In the genomic region with DNA sequence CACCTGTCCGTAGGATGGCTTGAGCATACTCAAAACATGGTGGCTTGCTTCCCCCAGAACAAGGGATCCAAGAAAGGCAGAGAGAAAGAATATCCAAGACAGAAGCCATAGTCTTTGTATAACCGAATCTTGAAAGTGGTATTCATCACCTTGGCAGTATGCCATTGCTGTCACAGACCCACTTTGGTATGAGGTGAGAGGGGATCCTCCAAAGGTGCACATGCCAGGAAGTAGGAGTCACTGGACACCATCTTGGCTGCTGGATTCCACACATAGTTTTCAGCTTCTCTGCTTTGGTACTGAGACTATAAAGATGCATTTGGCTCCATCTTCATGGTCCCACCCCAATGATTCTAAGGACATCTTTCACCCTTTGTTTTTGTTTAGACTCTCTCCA, we compare ENCODE assay signal across 5 cellular contexts. TPM values are rescaled to one million over a fixed set of nuclear protein-coding genes. Genes with fewer than 3 reads are reported as not detected.
"Had no signal": no experiment of that assay in that cellular context is flagged by ENCODE, and none has a peak within 500 bp of the region (broad histone marks: within the 10 kb centered on the region; RNA-seq: fewer than 3 reads in every experiment).

No MANE protein-coding gene starts in this region.

RNA-seq across cellular contexts. Expression of a gene that starts 18.1 kb away (rescaled TPM):
- total RNA-seq: PC-9, SK-MEL-5 had no signal
- polyA plus RNA-seq: SK-N-SH had no signal

RNA-seq across cellular contexts. Expression of a gene that starts 22.9 kb away (rescaled TPM):
- total RNA-seq: LHCN-M2, PC-9, Peyer's patch, SK-MEL-5 had no signal
- polyA plus RNA-seq: SK-N-SH had no signal

RNA-seq across cellular contexts. Expression of a gene that starts 23.9 kb away (rescaled TPM):
- total RNA-seq: LHCN-M2, PC-9, Peyer's patch, SK-MEL-5 had no signal
- polyA plus RNA-seq: SK-N-SH had no signal
